In the genomic region with DNA sequence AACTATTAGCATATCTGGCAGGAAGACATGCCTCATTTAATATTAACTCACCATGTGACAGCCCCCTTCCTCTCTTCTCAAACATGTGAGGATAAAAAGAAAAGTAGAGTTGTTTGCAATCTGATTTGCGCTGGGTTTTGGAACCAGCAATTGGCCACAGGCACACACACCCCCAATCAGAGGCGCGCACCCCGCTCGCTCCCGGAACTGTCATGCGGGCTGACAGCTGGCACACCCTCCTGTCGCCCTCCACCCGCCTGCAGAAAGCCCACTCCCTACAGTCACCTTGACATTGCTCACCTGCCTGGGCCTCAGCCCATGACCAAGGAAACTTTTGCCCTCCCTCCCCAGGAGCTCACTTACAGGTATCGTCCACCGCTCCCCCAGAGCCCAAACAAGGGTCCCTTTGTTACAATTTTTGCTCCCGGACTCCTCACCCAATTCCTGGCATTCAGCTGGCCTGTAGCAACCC, we compare ENCODE assay signal across 8 cellular contexts. TPM values are rescaled to one million over a fixed set of nuclear protein-coding genes. Genes with fewer than 3 reads are reported as not detected.
DNase-seq lines count a peak whose midpoint lies in the region; ATAC-seq and TF ChIP-seq lines count a peak whose summit lies in the region.

No MANE protein-coding gene starts in this region.

- H2AFZ ChIP-seq in PC-3 (ENCODE audit: low read length) = peak overlapping the region; percentile 95

- H3K36me3 ChIP-seq in PC-3 (ENCODE audit: low read depth, low read length) (no peaks in the 10 kb centered on the region), mucosa of descending colon (ENCODE audit: low read depth) (no peaks in the 10 kb centered on the region), urinary bladder (ENCODE audit: insufficient read depth) (no peaks in the 10 kb centered on the region)

- H3F3A ChIP-seq in PC-3 (ENCODE audit: low read length, unreplicated experiment) = no peaks in the 10 kb centered on the region

- H3K9me3 ChIP-seq in PC-3 (ENCODE audit: low read length) (no peaks in the 10 kb centered on the region), mucosa of descending colon (no peaks in the 10 kb centered on the region)

- H3K27me3 ChIP-seq in PC-3 (ENCODE audit: low read length) = no peaks in the 10 kb centered on the region

- H3K4me1 ChIP-seq in PC-3 (ENCODE audit: insufficient read depth, low read length) (peaks cover 28% of the 10 kb centered on the region), mucosa of descending colon (ENCODE audit: low read depth) (peaks cover 9% of the 10 kb centered on the region), urinary bladder (ENCODE audit: insufficient read depth) (no peaks in the 10 kb centered on the region)

- 0 out of 2 replicates have a peak, but pooled peaks cover 4% of the 10 kb centered on the region for H3K79me2 ChIP-seq in PC-3 (ENCODE audit: low read length)

- H3K27ac Mint-ChIP-seq in endothelial cell (ENCODE audit: unreplicated experiment) = peak overlapping the region; percentile 15

- H4K20me1 ChIP-seq in PC-3 (ENCODE audit: low read length) = no peaks in the 10 kb centered on the region

- H3K27ac ChIP-seq in PC-3 (ENCODE audit: low read length) (no peak overlapping the region), urinary bladder (ENCODE audit: low read depth) (peak overlapping the region; percentile 81)

- H3K4me3 ChIP-seq in PC-3 (ENCODE audit: low read length) (peak overlapping the region; percentile 90), mucosa of descending colon (peak overlapping the region; percentile 46), urinary bladder (ENCODE audit: low read depth, low read length) (peak overlapping the region; percentile 81)

- H3K9ac ChIP-seq in PC-3 (ENCODE audit: low read length) = peak overlapping the region; percentile 69

- 0 out of 2 replicates have a peak, but pooled peaks have one; percentile 2 for ATAC-seq in PC-3
- ATAC-seq in mucosa of descending colon = peak; percentile 33
- ATAC-seq in HG02610 (IDR thresholded peaks at IDR 0.05; ENCODE audit: unreplicated experiment) = no peak

- CTCF ChIA-PET in PC-3 (lab: Charles Lee) = no interaction called here

- WGBS in urinary bladder = 5% methylated on average over 12 of the region's 12 CpGs

- peak; percentile 62 for DNase-seq in activated effector memory CD4-positive, alpha-beta T cell treated with anti-CD3 and anti-CD28 coated beads, Interleukin-2, amount 50 U/mL, for 16 hours
- no peak for DNase-seq in activated effector memory CD4-positive, alpha-beta T cell treated with Interleukin-2 at 50 U/mL for 16 hours
- DNase-seq in PC-3 (peak; percentile 41), endothelial cell (ENCODE audit: low spot score) (peak; percentile 25), mucosa of descending colon (peak; percentile 63 to 83 (median 74)), A172 (ENCODE audit: low spot score) (no peak)

- peaks cover 11% of the 10 kb centered on the region for H3K4me1 Mint-ChIP-seq in endothelial cell (ENCODE audit: unreplicated experiment)

- peaks cover 5% of the 10 kb centered on the region for H3K27me3 Mint-ChIP-seq in endothelial cell (ENCODE audit: unreplicated experiment)

- TF ChIP-seq CTCF in PC-3 (conservative IDR thresholded peaks at IDR 0.05; ENCODE audit: low read depth, low read length) = no peak
- TF ChIP-seq CTCF in endothelial cell (IDR thresholded peaks at IDR 0.05; ENCODE audit: unreplicated experiment) = no peak
- TF ChIP-seq CTCF in mucosa of descending colon (IDR thresholded peaks at IDR 0.05) = no peak

- POLR2A ChIA-PET in PC-3 (lab: Charles Lee; ENCODE audit: unreplicated experiment) = no interaction called here

- BruUV-seq in PC-3 (replicated peaks; lab: Mats Ljungman, UMichigan) = TSS peak; percentile 34

- intact Hi-C loops in PC-3 (cut with micrococcal nuclease) (no loop called here), mucosa of descending colon (cut with DNase I, micrococcal nuclease) (loop anchor here in 1 of 2 donors (5.0 to 10.0 kb wide), 2 partner anchors 72 to 96 kb away; no protein-coding TSS in a partner anchor)

- H3K9me2 ChIP-seq in PC-3 (replicated peaks; ENCODE audit: low read length) = no peaks in the 10 kb centered on the region

- H3K4me2 ChIP-seq in PC-3 (ENCODE audit: low read length) = peak overlapping the region; percentile 85

- no peaks in the 10 kb centered on the region for H3K9me3 Mint-ChIP-seq in endothelial cell (ENCODE audit: unreplicated experiment)

- H3K4me3 Mint-ChIP-seq in endothelial cell (ENCODE audit: unreplicated experiment) = peak overlapping the region; percentile 93

- H3K36me3 Mint-ChIP-seq in endothelial cell (ENCODE audit: low read depth, unreplicated experiment) = no peaks in the 10 kb centered on the region

RNA-seq across cellular contexts. Expression of gene COBLL1, which starts 1.1 kb away (rescaled TPM):
- 3.6 and 4.3 TPM in 2 replicates for total RNA-seq in PC-3 (2014; rRNA removed)
- total RNA-seq in endothelial cell (ENCODE audit: unreplicated experiment) = 46.6 TPM
- total RNA-seq in mucosa of descending colon = 10 to 100 TPM; 19.5 to 30.0 (median 26.1) TPM
- total RNA-seq in urinary bladder = 51.8 TPM
- polyA plus RNA-seq in urinary bladder = 12.9 TPM
- 6.7 and 9.8 TPM in 2 replicates for total RNA-seq in A172 (2014; rRNA removed; shearing (Covaris generic))

Comparison
In these comparisons a context has a peak if more than half of its experiments do, and no peak if none do; other contexts are left out.
1. DNase-seq: peak in activated effector memory CD4-positive, alpha-beta T cell treated with anti-CD3 and anti-CD28 coated beads, Interleukin-2, amount 50 U/mL, for 16 hours (single experiment), PC-3 (single experiment), endothelial cell (single experiment) and mucosa of descending colon (3 of 3); none in activated effector memory CD4-positive, alpha-beta T cell treated with Interleukin-2 at 50 U/mL for 16 hours (single experiment) and A172 (single experiment).
2. Peak in every context shown above with its lines, with median percentiles within 50 percentile points of each other: H3K4me3 ChIP-seq.